ENCODE assay signal across 18 cellular contexts in the genomic region with DNA sequence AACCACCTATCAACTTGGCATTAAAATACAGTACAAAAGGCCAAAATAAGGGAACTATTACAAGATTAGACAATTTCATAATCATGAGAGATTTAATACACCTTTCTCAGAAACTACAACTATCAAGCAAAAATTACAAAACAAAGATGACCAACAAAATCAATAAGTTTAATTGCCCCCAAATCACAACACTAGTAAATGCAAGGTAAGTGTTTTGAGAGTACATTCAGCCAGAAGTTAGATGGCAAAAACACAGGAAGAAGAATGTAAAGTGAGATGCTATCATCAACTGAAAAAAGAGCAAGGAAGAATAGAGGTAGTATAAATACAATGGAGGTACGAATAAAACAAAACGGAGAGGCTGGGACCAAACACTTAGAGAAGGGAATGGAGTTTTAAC. TPM values are rescaled to one million over a fixed set of nuclear protein-coding genes. Genes with fewer than 3 reads are reported as not detected.
DNase-seq lines count a peak whose midpoint lies in the region; ATAC-seq, FAIRE-seq and TF ChIP-seq lines count a peak whose summit lies in the region.
"Had no signal": no experiment of that assay in that cellular context is flagged by ENCODE, and none has a peak within 500 bp of the region (broad histone marks: within the 10 kb centered on the region; RNA-seq: fewer than 3 reads in every experiment).

No MANE protein-coding gene starts in this region.

- H3K27ac Mint-ChIP-seq in activated CD8-positive, alpha-beta T cell treated with anti-CD3 and anti-CD28 coated beads, Interleukin-2, amount 10 ng/mL, durations not matched to agents 7 days and 5 days, result peak overlapping the region; percentile 3
- no peak overlapping the region for H3K27ac Mint-ChIP-seq in activated CD8-positive, alpha-beta T cell treated with anti-CD3 and anti-CD28 coated beads for 36 hours
- H3K27ac Mint-ChIP-seq in HFFc6 (no peak overlapping the region), osteocyte (ENCODE audit: unreplicated experiment) (peak overlapping the region; percentile 0)

- no peak for ATAC-seq in activated CD8-positive, alpha-beta T cell treated with anti-CD3 and anti-CD28 coated beads, Interleukin-2, amount 10 ng/mL, durations not matched to agents 7 days and 5 days
- no peak for ATAC-seq in activated CD8-positive, alpha-beta T cell treated with anti-CD3 and anti-CD28 coated beads for 36 hours
- ATAC-seq: left colon had no signal

- H3K9me3 ChIP-seq in H1 (ENCODE audit: insufficient read depth in 2 of 2, low read depth in 1 of 2, low read length in 1 of 2) (no peaks in the 10 kb centered on the region), kidney (ENCODE audit: control insufficient read depth in 1 of 2, low read length in 2 of 2) (no peaks in the 10 kb centered on the region), mesenchymal stem cell (ENCODE audit: control insufficient read depth, low read length) (no peaks in the 10 kb centered on the region)

- no peaks in the 10 kb centered on the region for H3K9me3 Mint-ChIP-seq in activated CD8-positive, alpha-beta T cell treated with anti-CD3 and anti-CD28 coated beads, Interleukin-2, amount 10 ng/mL, durations not matched to agents 7 days and 5 days (ENCODE audit: insufficient read depth)
- H3K9me3 Mint-ChIP-seq in activated CD8-positive, alpha-beta T cell treated with anti-CD3 and anti-CD28 coated beads for 36 hours, result no peaks in the 10 kb centered on the region
- no peaks in the 10 kb centered on the region for H3K9me3 Mint-ChIP-seq in HFFc6
- H3K9me3 Mint-ChIP-seq in osteocyte (ENCODE audit: unreplicated experiment), result no peaks in the 10 kb centered on the region

- H3K4me1 ChIP-seq in H1 (replicated peaks in 1 of 4; ENCODE audit: control insufficient read depth in 3 of 4, insufficient read depth in 4 of 4, low read length in 3 of 4), result peaks cover 2 to 16% (median 9%) of the 10 kb centered on the region in 4 experiments; a peak in 4 of 7 replicates
- H3K4me1 ChIP-seq in kidney (ENCODE audit: control insufficient read depth in 1 of 2, insufficient read depth in 1 of 2, low read depth in 1 of 2, low read length in 2 of 2), result peaks cover 9 to 12% of the 10 kb centered on the region in 2 donors
- H3K4me1 ChIP-seq in mesenchymal stem cell (ENCODE audit: control insufficient read depth, insufficient read depth, low read depth, low read length), result peaks cover 3% of the 10 kb centered on the region

- H3K56ac ChIP-seq in H1 (replicated peaks; ENCODE audit: insufficient read length, low read depth, low read length), result no peak overlapping the region

- intact Hi-C loops in activated CD8-positive, alpha-beta T cell treated with anti-CD3 and anti-CD28 coated beads for 36 hours (cut with micrococcal nuclease), result no loop called here
- intact Hi-C loops in kidney (cut with DNase I), result no loop called here

- no peak for TF ChIP-seq EP300 in H1 (IDR thresholded peaks at IDR 0.05; ENCODE audit: borderline replicate concordance in 1 of 2, low read depth in 2 of 2, low read length in 2 of 2)

- no peak overlapping the region for H2AFZ ChIP-seq in H1 (ENCODE audit: low read length)
- H2AFZ ChIP-seq in mesenchymal stem cell (ENCODE audit: low read depth, low read length), result no peak overlapping the region

- CTCF ChIA-PET in activated CD8-positive, alpha-beta T cell treated with anti-CD3 and anti-CD28 coated beads, Interleukin-2, amount 10 ng/mL, durations not matched to agents 7 days and 5 days (lab: Charles Lee), result no interaction called here
- CTCF ChIA-PET in activated CD8-positive, alpha-beta T cell treated with anti-CD3 and anti-CD28 coated beads for 36 hours (lab: Charles Lee), result no interaction called here
- CTCF ChIA-PET in H1 (lab: Charles Lee; ENCODE audit: partially characterized antibody), result interaction anchor here (0.7 to 1.5 kb wide), 5 partner anchors 9 to 91 kb away, joined by 3 to 7 read pairs (median 4); no protein-coding TSS in a partner anchor

- H3K4ac ChIP-seq in H1 (replicated peaks; ENCODE audit: insufficient read length, low read depth, low read length), result no peak overlapping the region
- no peak overlapping the region for H3K4ac ChIP-seq in mesenchymal stem cell (ENCODE audit: low read depth in 1 of 2, low read length in 2 of 2)

- peaks cover 16% of the 10 kb centered on the region for H3K36me3 Mint-ChIP-seq in activated CD8-positive, alpha-beta T cell treated with anti-CD3 and anti-CD28 coated beads, Interleukin-2, amount 10 ng/mL, durations not matched to agents 7 days and 5 days (ENCODE audit: low read depth)
- peaks cover 9% of the 10 kb centered on the region for H3K36me3 Mint-ChIP-seq in activated CD8-positive, alpha-beta T cell treated with anti-CD3 and anti-CD28 coated beads for 36 hours (ENCODE audit: low read depth)
- peaks cover 7% of the 10 kb centered on the region; the same call in 1 of the 2 replicates for H3K36me3 Mint-ChIP-seq in HFFc6 (ENCODE audit: low read depth)
- H3K36me3 Mint-ChIP-seq in osteocyte (ENCODE audit: unreplicated experiment), result peaks cover 10% of the 10 kb centered on the region

- H3K27me3 Mint-ChIP-seq in activated CD8-positive, alpha-beta T cell treated with anti-CD3 and anti-CD28 coated beads, Interleukin-2, amount 10 ng/mL, durations not matched to agents 7 days and 5 days (ENCODE audit: low read depth), result no peaks in the 10 kb centered on the region
- no peaks in the 10 kb centered on the region for H3K27me3 Mint-ChIP-seq in activated CD8-positive, alpha-beta T cell treated with anti-CD3 and anti-CD28 coated beads for 36 hours
- H3K27me3 Mint-ChIP-seq in HFFc6 (ENCODE audit: insufficient read depth) (peaks cover 4% of the 10 kb centered on the region), osteocyte (ENCODE audit: unreplicated experiment) (no peaks in the 10 kb centered on the region)

- no peak overlapping the region for H2BK15ac ChIP-seq in H1 (ENCODE audit: low read length)
- no peak overlapping the region for H2BK15ac ChIP-seq in mesenchymal stem cell (ENCODE audit: low read depth, poor library complexity, severe bottlenecking)

- no peak overlapping the region for H4K8ac ChIP-seq in H1 (ENCODE audit: extremely low read depth, insufficient read depth, low read length)
- no peak overlapping the region for H4K8ac ChIP-seq in mesenchymal stem cell (ENCODE audit: low read length)

- no peak for TF ChIP-seq POLR2A in H1 (IDR thresholded peaks at IDR 0.05; ENCODE audit: control extremely low read depth in 1 of 2, low read depth in 2 of 2, low read length in 2 of 2)

- H3K4me1 Mint-ChIP-seq in activated CD8-positive, alpha-beta T cell treated with anti-CD3 and anti-CD28 coated beads, Interleukin-2, amount 10 ng/mL, durations not matched to agents 7 days and 5 days (ENCODE audit: low read depth), result peaks cover 20% of the 10 kb centered on the region
- peaks cover 46% of the 10 kb centered on the region for H3K4me1 Mint-ChIP-seq in activated CD8-positive, alpha-beta T cell treated with anti-CD3 and anti-CD28 coated beads for 36 hours (ENCODE audit: low read depth)
- H3K4me1 Mint-ChIP-seq in HFFc6 (ENCODE audit: low read depth), result peaks cover 32% of the 10 kb centered on the region
- peaks cover 57% of the 10 kb centered on the region for H3K4me1 Mint-ChIP-seq in osteocyte (ENCODE audit: unreplicated experiment)

- POLR2A ChIA-PET in activated CD8-positive, alpha-beta T cell treated with anti-CD3 and anti-CD28 coated beads, Interleukin-2, amount 10 ng/mL, durations not matched to agents 7 days and 5 days (lab: Charles Lee), result interaction anchor here (1.2 kb wide), 1 partner anchor 46 kb away, joined by 5 read pairs; a partner anchor contains a TSS
- POLR2A ChIA-PET in activated CD8-positive, alpha-beta T cell treated with anti-CD3 and anti-CD28 coated beads for 36 hours (lab: Charles Lee), result interaction anchor here (1.0 kb wide), 1 partner anchor 47 kb away, joined by 4 read pairs; no protein-coding TSS in a partner anchor
- POLR2A ChIA-PET in H1 (lab: Charles Lee; ENCODE audit: partially characterized antibody), result no interaction called here

- H2BK120ac ChIP-seq in H1 (replicated peaks; ENCODE audit: low read depth, low read length) (no peak overlapping the region), mesenchymal stem cell (ENCODE audit: low read depth, low read length) (no peak overlapping the region)

- H4K91ac ChIP-seq in H1 (replicated peaks; ENCODE audit: insufficient read length, low read length), result no peak overlapping the region
- H4K91ac ChIP-seq in mesenchymal stem cell (ENCODE audit: low read length), result no peak overlapping the region

- H4K5ac ChIP-seq in H1 (ENCODE audit: insufficient read length, low read depth, low read length), result peak overlapping the region; percentile 35

- no peak for FAIRE-seq in H1 (lab: Jason Lieb, UNC)
- FAIRE-seq in kidney (lab: Jason Lieb, UNC), result no peak
- FAIRE-seq: frontal cortex had no signal

- peaks cover 4% of the 10 kb centered on the region; the same call in 1 of the 2 replicates for H3K23me2 ChIP-seq in H1 (ENCODE audit: low read depth, low read length)

- no peak overlapping the region for H2BK20ac ChIP-seq in H1 (ENCODE audit: low read length)

- H3K79me2 ChIP-seq in H1 (ENCODE audit: control insufficient read depth in 1 of 2, insufficient read depth in 2 of 2, low read length in 2 of 2), result peaks cover 0 to 58% of the 10 kb centered on the region in 2 experiments; a peak in 3 of 4 replicates

- peaks cover 0 to 6% (median 2%) of the 10 kb centered on the region in 4 experiments; a peak in 2 of 8 replicates for H3K36me3 ChIP-seq in H1 (ENCODE audit: control insufficient read depth in 2 of 4, insufficient read depth in 4 of 4, low read length in 3 of 4)
- H3K36me3 ChIP-seq in kidney (ENCODE audit: control insufficient read depth in 1 of 2, insufficient read depth in 2 of 2, low read length in 2 of 2), result peaks cover 3 to 5% of the 10 kb centered on the region in 2 donors
- peaks cover 0 to 20% of the 10 kb centered on the region in 2 experiments for H3K36me3 ChIP-seq in mesenchymal stem cell (ENCODE audit: control insufficient read depth in 1 of 2, insufficient read depth in 2 of 2, low read depth in 1 of 2, low read length in 2 of 2)

- no peaks in the 10 kb centered on the region for H4K20me1 ChIP-seq in H1 (replicated peaks in 1 of 2; ENCODE audit: control insufficient read depth in 1 of 2, insufficient read depth in 2 of 2, low read length in 2 of 2)

- no peak overlapping the region for H2BK12ac ChIP-seq in H1 (ENCODE audit: low read depth, low read length)
- H2BK12ac ChIP-seq in mesenchymal stem cell (ENCODE audit: low read length in 2 of 2), result no peak overlapping the region

- DNase-seq in activated CD8-positive, alpha-beta T cell treated with anti-CD3 and anti-CD28 coated beads, Interleukin-2, amount 10 ng/mL, durations not matched to agents 7 days and 5 days, result no peak
- no peak for DNase-seq in activated CD8-positive, alpha-beta T cell treated with anti-CD3 and anti-CD28 coated beads for 36 hours
- DNase-seq in HFFc6 (no peak), H1 (ENCODE audit: low read depth in 1 of 2, low spot score in 2 of 2) (no peak), osteocyte (ENCODE audit: extremely low spot score, unreplicated experiment) (no peak), kidney (no peak), mesenchymal stem cell (no peak), NCI-H146 treated with DMSO at 0.1 percent for 48 hours (lab: John Stamatoyannopoulos, UW; ENCODE audit: unreplicated experiment) (no peak)
- DNase-seq: activated gamma-delta T cell treated with Interleukin-2 at 50 U/mL for 16 hours; Calu3; left colon; NCI-H2081; NCI-H774; stimulated activated naive CD4-positive, alpha-beta T cell treated with Interleukin-2 at 50 U/mL for 16 hours; T-helper 9 cell had no signal

- H3K27ac ChIP-seq in H1 (ENCODE audit: low read depth, low read length) (no peak overlapping the region), kidney (ENCODE audit: low read depth in 2 of 2, low read length in 2 of 2) (peak overlapping the region in 1 of 2 donors; percentile 3), mesenchymal stem cell (ENCODE audit: low read length, poor library complexity, severe bottlenecking) (no peak overlapping the region)
- H3K27ac ChIP-seq: RWPE1 had no signal

- no peak for TF ChIP-seq RAD21 in H1 (IDR thresholded peaks at IDR 0.05 in 1 of 2, conservative IDR thresholded peaks at IDR 0.05 in 1 of 2; ENCODE audit: low read depth in 2 of 2, low read length in 2 of 2)

- H2BK5ac ChIP-seq in H1 (ENCODE audit: low read depth, low read length), result no peak overlapping the region
- H2BK5ac ChIP-seq in mesenchymal stem cell (ENCODE audit: low read depth, low read length, poor library complexity, severe bottlenecking), result no peak overlapping the region

- H3K4me3 Mint-ChIP-seq in activated CD8-positive, alpha-beta T cell treated with anti-CD3 and anti-CD28 coated beads, Interleukin-2, amount 10 ng/mL, durations not matched to agents 7 days and 5 days, result no peak overlapping the region
- no peak overlapping the region for H3K4me3 Mint-ChIP-seq in activated CD8-positive, alpha-beta T cell treated with anti-CD3 and anti-CD28 coated beads for 36 hours
- H3K4me3 Mint-ChIP-seq in HFFc6 (peak overlapping the region; percentile 9; the same call in 1 of the 2 replicates), osteocyte (ENCODE audit: unreplicated experiment) (no peak overlapping the region)

- H3K4me2 ChIP-seq in H1 (ENCODE audit: insufficient read depth in 1 of 2, low read depth in 2 of 2, low read length in 2 of 2) (peak overlapping the region; percentile 44 to 93), mesenchymal stem cell (ENCODE audit: low read length, poor library complexity, severe bottlenecking) (no peak overlapping the region)

- H3K23ac ChIP-seq in H1 (ENCODE audit: insufficient read length) (no peak overlapping the region), mesenchymal stem cell (ENCODE audit: low read length in 2 of 2) (no peak overlapping the region)

- H3K4me3 ChIP-seq in H1 (ENCODE audit: extremely low read depth in 1 of 4, insufficient read depth in 2 of 4, low read depth in 3 of 4, low read length in 4 of 4) (peak overlapping the region in 1 of 4 experiments; percentile 30; a peak in 1 of 8 replicates), kidney (ENCODE audit: low read length in 2 of 2) (peak overlapping the region in 1 of 2 donors; percentile 40), mesenchymal stem cell (ENCODE audit: insufficient read depth in 1 of 2, low read depth in 1 of 2, low read length in 2 of 2) (no peak overlapping the region)
- H3K4me3 ChIP-seq: cardiac muscle cell had no signal

- peaks cover 6% of the 10 kb centered on the region; the same call in 1 of the 2 replicates for H3K79me1 ChIP-seq in H1 (ENCODE audit: low read depth, low read length)
- peaks cover 24% of the 10 kb centered on the region for H3K79me1 ChIP-seq in mesenchymal stem cell (replicated peaks; ENCODE audit: low read length, poor library complexity, severe bottlenecking)

- 83% methylated on average over 2 of the region's 2 CpGs; no CpG with 5 or more reads in 1 of the 2 experiments for WGBS in H1 (ENCODE audit: extremely low coverage in 1 of 2, insufficient coverage in 1 of 2, insufficient read length in 1 of 2, insufficient replicate concordance in 2 of 2, low coverage in 1 of 2, low lambda C conversion rate in 2 of 2, missing lambda C conversion rate in 1 of 2), 2 experiments
- 98% methylated on average over 2 of the region's 2 CpGs for WGBS in mesenchymal stem cell

- no peak for TF ChIP-seq CTCF in activated CD8-positive, alpha-beta T cell treated with anti-CD3 and anti-CD28 coated beads for 36 hours (IDR thresholded peaks at IDR 0.05)
- no peak for TF ChIP-seq CTCF in HFFc6 (IDR thresholded peaks at IDR 0.05)
- no peak for TF ChIP-seq CTCF in H1 (IDR thresholded peaks at IDR 0.05; ENCODE audit: control extremely low read depth in 1 of 3, insufficient read depth in 1 of 3, low read depth in 1 of 3, low read length in 3 of 3)
- no peak for TF ChIP-seq CTCF in osteocyte (IDR thresholded peaks at IDR 0.05)
- no peak for TF ChIP-seq CTCF in kidney (IDR thresholded peaks at IDR 0.05; ENCODE audit: borderline replicate concordance, extremely low read depth, insufficient read depth)

- H3K18ac ChIP-seq in H1 (ENCODE audit: extremely low read depth, low read length) (no peak overlapping the region), mesenchymal stem cell (ENCODE audit: low read depth in 1 of 2, low read length in 2 of 2) (no peak overlapping the region)

- H3K9ac ChIP-seq in H1 (replicated peaks in 1 of 4; ENCODE audit: extremely low read depth in 1 of 4, low read depth in 3 of 4, low read length in 3 of 4), result no peak overlapping the region
- H3K9ac ChIP-seq in kidney (ENCODE audit: low read length in 2 of 2), result no peak overlapping the region
- H3K9ac ChIP-seq in mesenchymal stem cell (ENCODE audit: low read length), result no peak overlapping the region

- H3K14ac ChIP-seq in H1 (ENCODE audit: insufficient read length) (no peak overlapping the region), mesenchymal stem cell (ENCODE audit: low read length in 2 of 2) (no peak overlapping the region)

- H3K27me3 ChIP-seq in H1 (replicated peaks in 1 of 4; ENCODE audit: control insufficient read depth in 3 of 4, extremely low read depth in 1 of 4, insufficient read depth in 3 of 4, low read length in 3 of 4) (no peaks in the 10 kb centered on the region), mesenchymal stem cell (ENCODE audit: control insufficient read depth in 1 of 2, insufficient read depth in 1 of 2, low read length in 2 of 2) (no peaks in the 10 kb centered on the region)
- H3K27me3 ChIP-seq: cardiac muscle cell had no signal

- H2AK5ac ChIP-seq in H1 (ENCODE audit: low read depth, low read length) (no peak overlapping the region), mesenchymal stem cell (ENCODE audit: low read length, severe bottlenecking) (no peak overlapping the region)

RNA-seq across cellular contexts. Expression of a gene that starts 3.2 kb away (rescaled TPM):
- 10 to 100 TPM; 13.0 to 13.6 TPM for total RNA-seq in activated CD8-positive, alpha-beta T cell treated with anti-CD3 and anti-CD28 coated beads, Interleukin-2, amount 10 ng/mL, durations not matched to agents 7 days and 5 days
- 10 to 100 TPM; 19.2 to 21.4 TPM for total RNA-seq in activated CD8-positive, alpha-beta T cell treated with anti-CD3 and anti-CD28 coated beads for 36 hours
- 10 to 100 TPM; 16.2 to 18.7 (median 17.8) TPM for total RNA-seq in HFFc6 (2021; fragmentation: NEBNext Ultra II Directional; extraction: Animal tissue kit (Norgen Biotek cat#: 25700))
- 11.2 and 12.6 TPM in 2 replicates for total RNA-seq in H1 (2021; fragmentation: NEBNext Ultra II Directional; extraction: Animal tissue kit (Norgen Biotek cat#: 25700))
- 2.1 and 3.8 TPM in 2 replicates for polyA plus RNA-seq in H1 (2011; rRNA removed)
- polyA plus RNA-seq in H1 (2011; cell fraction: cytosol; rRNA removed), result 5.6 TPM
- 1.8 TPM for polyA plus RNA-seq in H1 (2011; cell fraction: nucleus; rRNA removed)
- polyA plus RNA-seq in H1 (2012, experiment 1 of 2), result 5.0 to 12.7 TPM (median 7.1 TPM) in 4 replicates
- polyA plus RNA-seq in H1 (2012, experiment 2 of 2), result 0.63 TPM
- polyA plus RNA-seq in H1 (2013, experiment 1 of 2), result 7.3 TPM
- polyA plus RNA-seq in H1 (2013, experiment 2 of 2), result 7.9 TPM
- 7.9 TPM in 2 replicates for polyA minus RNA-seq in H1 (2011; rRNA and poly(A)+ RNA removed)
- polyA minus RNA-seq in H1 (2011; cell fraction: cytosol; rRNA and poly(A)+ RNA removed), result 23.4 TPM
- polyA minus RNA-seq in H1 (2011; cell fraction: nucleus; rRNA and poly(A)+ RNA removed), result 9.5 TPM
- total RNA-seq in osteocyte, result 27.1 and 29.5 TPM in 2 replicates
- 33.9 TPM for total RNA-seq in kidney
- polyA plus RNA-seq in kidney (ENCODE audit: insufficient read depth, low read depth, low replicate concordance), result 17.7 TPM
- polyA plus RNA-seq in mesenchymal stem cell (2013, experiment 1 of 2), result 19.3 TPM
- polyA plus RNA-seq in mesenchymal stem cell (2013, experiment 2 of 2), result 20.8 TPM

RNA-seq across cellular contexts. Expression of a gene that starts 46.7 kb away (rescaled TPM):
- 10 to 100 TPM; 26.7 to 29.4 TPM for total RNA-seq in activated CD8-positive, alpha-beta T cell treated with anti-CD3 and anti-CD28 coated beads, Interleukin-2, amount 10 ng/mL, durations not matched to agents 7 days and 5 days
- total RNA-seq in activated CD8-positive, alpha-beta T cell treated with anti-CD3 and anti-CD28 coated beads for 36 hours, result 10 to 100 TPM; 26.5 to 28.8 TPM
- 10 to 100 TPM; 20.2 to 26.3 (median 24.5) TPM for total RNA-seq in HFFc6 (2021; fragmentation: NEBNext Ultra II Directional; extraction: Animal tissue kit (Norgen Biotek cat#: 25700))
- 24.2 and 25.9 TPM in 2 replicates for total RNA-seq in H1 (2021; fragmentation: NEBNext Ultra II Directional; extraction: Animal tissue kit (Norgen Biotek cat#: 25700))
- polyA plus RNA-seq in H1 (2011; rRNA removed) (3.9 TPM in 2 replicates), kidney (ENCODE audit: insufficient read depth, low read depth, low replicate concordance) (9.4 TPM)
- polyA plus RNA-seq in H1 (2011; cell fraction: cytosol; rRNA removed), result 5.4 TPM
- 3.8 TPM for polyA plus RNA-seq in H1 (2011; cell fraction: nucleus; rRNA removed)
- polyA plus RNA-seq in H1 (2012, experiment 1 of 2), result 4.4 to 9.7 TPM (median 5.5 TPM) in 4 replicates
- polyA plus RNA-seq in H1 (2012, experiment 2 of 2), result 0.52 TPM
- polyA plus RNA-seq in H1 (2013, experiment 1 of 2), result 23.0 TPM
- polyA plus RNA-seq in H1 (2013, experiment 2 of 2), result 18.8 TPM
- polyA minus RNA-seq in H1 (2011; rRNA and poly(A)+ RNA removed), result 5.4 and 11.1 TPM in 2 replicates
- polyA minus RNA-seq in H1 (2011; cell fraction: cytosol; rRNA and poly(A)+ RNA removed), result 7.2 TPM
- 25.2 TPM for polyA minus RNA-seq in H1 (2011; cell fraction: nucleus; rRNA and poly(A)+ RNA removed)
- total RNA-seq in osteocyte (26.8 and 29.8 TPM in 2 replicates), kidney (32.6 TPM)
- polyA plus RNA-seq in mesenchymal stem cell (2013, experiment 1 of 2), result 22.6 TPM
- polyA plus RNA-seq in mesenchymal stem cell (2013, experiment 2 of 2), result 24.2 TPM

RNA-seq across cellular contexts. Expression of a gene that starts 46.9 kb away (rescaled TPM):
- 1 to 10 TPM; 9.4 to 9.6 TPM for total RNA-seq in activated CD8-positive, alpha-beta T cell treated with anti-CD3 and anti-CD28 coated beads, Interleukin-2, amount 10 ng/mL, durations not matched to agents 7 days and 5 days
- total RNA-seq in activated CD8-positive, alpha-beta T cell treated with anti-CD3 and anti-CD28 coated beads for 36 hours, result 10 to 100 TPM in 1 of 2 experiments, 1 to 10 TPM in 1; 6.5 to 11.6 TPM
- 10 to 100 TPM; 12.3 to 21.3 (median 14.0) TPM for total RNA-seq in HFFc6 (2021; fragmentation: NEBNext Ultra II Directional; extraction: Animal tissue kit (Norgen Biotek cat#: 25700))
- 9.7 and 10.1 TPM in 2 replicates for total RNA-seq in H1 (2021; fragmentation: NEBNext Ultra II Directional; extraction: Animal tissue kit (Norgen Biotek cat#: 25700))
- 1.8 and 2.6 TPM in 2 replicates for polyA plus RNA-seq in H1 (2011; rRNA removed)
- polyA plus RNA-seq in H1 (2011; cell fraction: cytosol; rRNA removed), result 3.0 TPM
- 3.3 TPM for polyA plus RNA-seq in H1 (2011; cell fraction: nucleus; rRNA removed)
- polyA plus RNA-seq in H1 (2012, experiment 1 of 2), result 6.1 to 8.8 TPM (median 7.4 TPM) in 4 replicates
- polyA plus RNA-seq in H1 (2012, experiment 2 of 2), result 1.7 TPM
- polyA plus RNA-seq in H1 (2013, experiment 1 of 2), result 9.5 TPM
- 12.4 TPM for polyA plus RNA-seq in H1 (2013, experiment 2 of 2)
- polyA minus RNA-seq in H1 (2011; rRNA and poly(A)+ RNA removed), result 1.7 and 3.4 TPM in 2 replicates
- polyA minus RNA-seq in H1 (2011; cell fraction: cytosol; rRNA and poly(A)+ RNA removed), result 6.0 TPM
- polyA minus RNA-seq in H1 (2011; cell fraction: nucleus; rRNA and poly(A)+ RNA removed), result 3.8 TPM
- total RNA-seq in osteocyte, result 20.5 and 23.3 TPM in 2 replicates
- total RNA-seq in kidney, result 31.3 TPM
- 33.5 TPM for polyA plus RNA-seq in kidney (ENCODE audit: insufficient read depth, low read depth, low replicate concordance)
- 35.8 TPM for polyA plus RNA-seq in mesenchymal stem cell (2013, experiment 1 of 2)
- polyA plus RNA-seq in mesenchymal stem cell (2013, experiment 2 of 2), result 35.7 TPM

Comparison
In these comparisons a context has a peak if more than half of its experiments do, and no peak if none do; other contexts are left out.
1. H3K27ac Mint-ChIP-seq: peak in activated CD8-positive, alpha-beta T cell treated with anti-CD3 and anti-CD28 coated beads, Interleukin-2, amount 10 ng/mL, durations not matched to agents 7 days and 5 days (single experiment) and osteocyte (single experiment); none in activated CD8-positive, alpha-beta T cell treated with anti-CD3 and anti-CD28 coated beads for 36 hours (single experiment) and HFFc6 (single experiment).